In the genomic region with DNA sequence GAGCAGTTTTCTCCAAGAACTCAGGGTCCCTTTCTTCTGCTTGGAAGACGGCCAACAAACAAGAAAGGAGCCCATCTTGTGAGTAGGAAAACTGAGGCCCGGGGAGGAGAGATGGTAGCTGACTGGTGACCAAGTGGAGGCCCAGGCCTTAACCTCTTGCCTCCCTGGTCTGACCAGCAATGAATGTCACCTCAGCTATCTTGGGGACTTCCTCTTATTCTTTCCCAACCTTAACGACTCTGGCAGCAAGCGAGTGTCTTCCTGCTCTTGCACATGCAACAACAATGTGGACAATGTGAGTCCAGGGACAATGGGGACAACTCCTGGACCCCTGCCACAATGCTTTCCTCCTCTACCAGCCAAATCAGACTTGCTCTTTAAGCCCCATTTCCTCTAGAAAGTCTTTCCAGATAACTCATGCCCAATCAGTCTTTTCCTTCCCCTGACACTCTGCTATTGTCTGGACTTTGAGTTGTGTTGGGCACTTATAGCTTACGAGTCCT, we compare ENCODE assay signal across 11 cellular contexts. TPM values are rescaled to one million over a fixed set of nuclear protein-coding genes. Genes with fewer than 3 reads are reported as not detected.
DNase-seq lines count a peak whose midpoint lies in the region; TF ChIP-seq lines count a peak whose summit lies in the region.
"Had no signal": no experiment of that assay in that cellular context is flagged by ENCODE, and none has a peak within 500 bp of the region (broad histone marks: within the 10 kb centered on the region; RNA-seq: fewer than 3 reads in every experiment).

No MANE protein-coding gene starts in this region.

- no peaks in the 10 kb centered on the region for H3K27me3 ChIP-seq in cardiac muscle cell
- no peaks in the 10 kb centered on the region for H3K27me3 ChIP-seq in esophagus (ENCODE audit: control insufficient read depth in 1 of 2, insufficient read depth in 2 of 2, low read length in 2 of 2)
- no peaks in the 10 kb centered on the region for H3K27me3 ChIP-seq in muscle layer of duodenum (ENCODE audit: low read depth, low read length)
- no peaks in the 10 kb centered on the region for H3K27me3 ChIP-seq in H7 (ENCODE audit: control insufficient read depth, insufficient read depth, low read length)

- H3K36me3 ChIP-seq in cardiac muscle cell (no peaks in the 10 kb centered on the region), esophagus (ENCODE audit: control insufficient read depth in 2 of 2, insufficient read depth in 2 of 2, low read length in 1 of 2) (peaks cover 0 to 3% of the 10 kb centered on the region in 2 donors), muscle layer of duodenum (ENCODE audit: control insufficient read depth in 1 of 2, insufficient read depth in 2 of 2, low read length in 2 of 2) (no peaks in the 10 kb centered on the region), H7 (replicated peaks; ENCODE audit: control insufficient read depth, insufficient read depth, low read length) (peaks cover 1% of the 10 kb centered on the region; the same call in 1 of the 2 replicates)

- H3K4me1 ChIP-seq in cardiac muscle cell (ENCODE audit: low read depth) = peaks cover 74% of the 10 kb centered on the region
- peaks cover 0 to 25% of the 10 kb centered on the region in 2 donors for H3K4me1 ChIP-seq in esophagus (ENCODE audit: control insufficient read depth in 2 of 2, insufficient read depth in 2 of 2, low read length in 1 of 2)
- peaks cover 48 to 68% of the 10 kb centered on the region in 2 donors for H3K4me1 ChIP-seq in muscle layer of duodenum (ENCODE audit: control insufficient read depth in 1 of 2, insufficient read depth in 2 of 2, low read length in 2 of 2)

- WGBS in esophagus, 2 donors = 61 to 71% methylated on average over 5 of the region's 5 CpGs

- no peak overlapping the region for H3K4me3 ChIP-seq in cardiac muscle cell
- no peak overlapping the region for H3K4me3 ChIP-seq in esophagus (ENCODE audit: low read depth in 1 of 2, low read length in 2 of 2)
- no peak overlapping the region for H3K4me3 ChIP-seq in muscle layer of duodenum (ENCODE audit: low read depth in 1 of 2, low read length in 2 of 2)
- no peak overlapping the region for H3K4me3 ChIP-seq in H7 (ENCODE audit: insufficient read depth, low read depth, low read length)

- intact Hi-C loops in cardiac septum (cut with DNase I) = no loop called here

- DNase-seq in cardiac muscle cell (ENCODE audit: low read depth in 1 of 2, low spot score in 1 of 2) = no peak
- no peak for DNase-seq in cardiac septum (ENCODE audit: low spot score)
- no peak for DNase-seq in NCI-H526 treated with DMSO at 0.1 percent for 48 hours (lab: John Stamatoyannopoulos, UW)
- DNase-seq in DMS53 (lab: John Stamatoyannopoulos, UW) = no peak
- no peak for DNase-seq in activated T-cell treated with anti-CD3 and anti-CD28 coated beads, Interleukin-2, amount 50 U/mL, for 48 hours
- DNase-seq in H7 = no peak
- DNase-seq: activated T-cell treated with anti-CD3 and anti-CD28 coated beads, Interleukin-2, amount 50 U/mL, for 4 hours; KG1; NCI-H774 had no signal

- no peaks in the 10 kb centered on the region for H3K9me3 ChIP-seq in cardiac muscle cell (ENCODE audit: low read depth)
- H3K9me3 ChIP-seq in esophagus (ENCODE audit: control insufficient read depth in 2 of 2, insufficient read depth in 1 of 2, low read depth in 1 of 2, low read length in 1 of 2) = no peaks in the 10 kb centered on the region
- no peaks in the 10 kb centered on the region for H3K9me3 ChIP-seq in muscle layer of duodenum (ENCODE audit: control insufficient read depth in 1 of 2, low read length in 2 of 2)

- TF ChIP-seq CTCF in cardiac muscle cell (IDR thresholded peaks at IDR 0.05; ENCODE audit: low read depth, low read length) = no peak

- peak overlapping the region; percentile 12 for H3K27ac ChIP-seq in cardiac muscle cell
- peak overlapping the region; percentile 81 to 91 for H3K27ac ChIP-seq in esophagus (ENCODE audit: low read depth in 2 of 2, low read length in 1 of 2)
- peak overlapping the region; percentile 87 for H3K27ac ChIP-seq in muscle layer of duodenum (ENCODE audit: low read length)

RNA-seq across cellular contexts. Expression of a gene that starts 12.6 kb away (rescaled TPM):
- total RNA-seq in cardiac muscle cell = 112 and 193 TPM in 2 replicates
- polyA plus RNA-seq in cardiac muscle cell = 62.3 and 96.2 TPM in 2 replicates
- 506 TPM for total RNA-seq in cardiac septum
- 10 to 100 TPM; 37.6 to 55.0 TPM for polyA plus RNA-seq in esophagus
- total RNA-seq in H7 (2014; rRNA removed; shearing (Covaris generic)) = 43.5 and 49.2 TPM in 2 replicates

RNA-seq across cellular contexts. Expression of a gene that starts 52.3 kb away (rescaled TPM):
- total RNA-seq in cardiac muscle cell = not detected in 2 replicates
- not detected in 2 replicates for polyA plus RNA-seq in cardiac muscle cell
- total RNA-seq in cardiac septum = not detected
- 1 to 10 TPM in 1 of 2 donors, under 1 TPM in 1; 0.18 to 1.1 TPM for polyA plus RNA-seq in esophagus
- not detected in 2 replicates for total RNA-seq in H7 (2014; rRNA removed; shearing (Covaris generic))

Comparison
In these comparisons a context has a peak if more than half of its experiments do, and no peak if none do; other contexts are left out.
1. H3K27ac ChIP-seq: peak in every context shown above with its lines; median percentile 87 in muscle layer of duodenum; 86 in esophagus; 12 in cardiac muscle cell.